In the genomic region with DNA sequence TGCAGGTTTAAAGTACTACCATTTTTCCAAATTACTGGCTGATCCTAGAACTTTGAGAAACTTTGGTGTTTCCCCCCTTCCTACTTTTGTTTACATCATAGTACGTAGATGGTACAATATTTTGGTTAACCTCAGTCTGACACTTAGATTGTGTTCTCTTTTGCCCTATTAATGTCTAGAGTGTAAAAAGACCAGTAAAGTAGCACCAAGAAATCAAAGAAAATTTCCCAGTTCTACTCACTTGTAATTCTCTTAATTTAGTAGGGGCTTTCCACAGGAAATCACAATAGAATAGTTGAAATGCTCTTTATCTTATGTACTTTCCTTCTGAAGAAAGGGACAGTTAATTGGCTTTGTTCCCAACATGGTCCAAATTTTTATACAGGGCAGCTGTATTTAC, we compare ENCODE assay signal across 15 cellular contexts. TPM values are rescaled to one million over a fixed set of nuclear protein-coding genes. Genes with fewer than 3 reads are reported as not detected.
A peak's percentile ranks its signal among the peaks of the same experiment; 100 is the strongest.
DNase-seq lines count a peak whose midpoint lies in the region; ATAC-seq, FAIRE-seq and TF ChIP-seq lines count a peak whose summit lies in the region.
"Had no signal": no experiment of that assay in that cellular context is flagged by ENCODE, and none has a peak within 500 bp of the region (broad histone marks: within the 10 kb centered on the region; RNA-seq: fewer than 3 reads in every experiment).

No MANE protein-coding gene starts in this region.

- no peak overlapping the region for H3K4me3 ChIP-seq in CD8-positive, alpha-beta T cell (ENCODE audit: low read depth, low read length)
- H3K4me3 ChIP-seq in small intestine (ENCODE audit: low read depth in 1 of 2, low read length in 2 of 2) (no peak overlapping the region), HAP-1 (no peak overlapping the region), esophagus squamous epithelium (no peak overlapping the region)
- H3K4me3 ChIP-seq: neural progenitor cell had no signal

- H3K27ac Mint-ChIP-seq in CD8-positive, alpha-beta T cell, result peak overlapping the region; percentile 42
- peak overlapping the region; percentile 58 for H3K27ac Mint-ChIP-seq in activated naive CD8-positive, alpha-beta T cell treated with anti-CD3 and anti-CD28 coated beads, Interleukin-2, amount 10 ng/mL, durations not matched to agents 7 days and 5 days
- H3K27ac Mint-ChIP-seq in mesothelial cell of epicardium, result peak overlapping the region; percentile 76
- H3K27ac Mint-ChIP-seq: neural progenitor cell had no signal

- FAIRE-seq in GM19239 (lab: Jason Lieb, UNC) (peak; percentile 26), small intestine (lab: Jason Lieb, UNC) (no peak)

- H3K4me1 ChIP-seq in CD8-positive, alpha-beta T cell (ENCODE audit: insufficient read depth, low read length), result peaks cover 57% of the 10 kb centered on the region
- H3K4me1 ChIP-seq in small intestine (ENCODE audit: control insufficient read depth in 2 of 2, insufficient read depth in 1 of 2, low read depth in 1 of 2, low read length in 1 of 2), result peaks cover 0 to 4% of the 10 kb centered on the region in 2 donors
- peaks cover 23% of the 10 kb centered on the region for H3K4me1 ChIP-seq in HAP-1
- H3K4me1 ChIP-seq in esophagus squamous epithelium, result peaks cover 0 to 14% (median 13%) of the 10 kb centered on the region in 3 donors

- H3K9me3 ChIP-seq in CD8-positive, alpha-beta T cell (ENCODE audit: low read length), result no peaks in the 10 kb centered on the region
- H3K9me3 ChIP-seq in small intestine (ENCODE audit: control insufficient read depth, low read depth) (no peaks in the 10 kb centered on the region), HAP-1 (no peaks in the 10 kb centered on the region), esophagus squamous epithelium (no peaks in the 10 kb centered on the region)

- H3K27me3 Mint-ChIP-seq in CD8-positive, alpha-beta T cell (ENCODE audit: low read depth), result no peaks in the 10 kb centered on the region
- no peaks in the 10 kb centered on the region for H3K27me3 Mint-ChIP-seq in activated naive CD8-positive, alpha-beta T cell treated with anti-CD3 and anti-CD28 coated beads, Interleukin-2, amount 10 ng/mL, durations not matched to agents 7 days and 5 days
- no peaks in the 10 kb centered on the region for H3K27me3 Mint-ChIP-seq in mesothelial cell of epicardium (ENCODE audit: low read depth)

- H3K27ac ChIP-seq in CD8-positive, alpha-beta T cell (ENCODE audit: low read depth, low read length), result no peak overlapping the region
- H3K27ac ChIP-seq in small intestine (ENCODE audit: low read depth in 1 of 2, low read length in 1 of 2), result no peak overlapping the region
- no peak overlapping the region for H3K27ac ChIP-seq in esophagus squamous epithelium
- H3K27ac ChIP-seq: C4-2B, neural progenitor cell had no signal

- DNase-seq in CD8-positive, alpha-beta T cell, result no peak
- no peak for DNase-seq in GM19239 (ENCODE audit: insufficient read length, low spot score)
- no peak for DNase-seq in activated naive CD8-positive, alpha-beta T cell treated with anti-CD3 and anti-CD28 coated beads, Interleukin-2, amount 10 ng/mL, durations not matched to agents 7 days and 5 days
- DNase-seq in mesothelial cell of epicardium (ENCODE audit: low spot score in 2 of 2, unreplicated experiment in 2 of 2), result no peak
- no peak for DNase-seq in GM03348 (ENCODE audit: low spot score)
- DNase-seq in small intestine, result no peak
- no peak for DNase-seq in HAP-1 (ENCODE audit: low spot score in 2 of 2)
- DNase-seq in esophagus squamous epithelium (lab: John Stamatoyannopoulos, UW), result no peak
- DNase-seq: cerebellar nuclear complex, NCI-H187, NCI-H526 treated with DMSO at 0.1 percent for 48 hours, Right ventricle myocardium superior, substantia nigra had no signal

- H3K36me3 ChIP-seq in CD8-positive, alpha-beta T cell (ENCODE audit: insufficient read depth, low read length), result no peaks in the 10 kb centered on the region
- H3K36me3 ChIP-seq in small intestine (ENCODE audit: control insufficient read depth in 2 of 2, insufficient read depth in 2 of 2, low read length in 2 of 2), result peaks cover 2 to 3% of the 10 kb centered on the region in 2 donors
- no peaks in the 10 kb centered on the region for H3K36me3 ChIP-seq in HAP-1 (replicated peaks)
- H3K36me3 ChIP-seq in esophagus squamous epithelium, result peaks cover 0 to 24% (median 4%) of the 10 kb centered on the region in 3 donors
- H3K36me3 ChIP-seq: neural progenitor cell had no signal

- ATAC-seq in CD8-positive, alpha-beta T cell, result peak; percentile 71
- peak; percentile 9 for ATAC-seq in activated naive CD8-positive, alpha-beta T cell treated with anti-CD3 and anti-CD28 coated beads, Interleukin-2, amount 10 ng/mL, durations not matched to agents 7 days and 5 days (ENCODE audit: low read depth)

- peaks cover 56% of the 10 kb centered on the region for H3K4me1 Mint-ChIP-seq in CD8-positive, alpha-beta T cell (ENCODE audit: low read depth)
- H3K4me1 Mint-ChIP-seq in activated naive CD8-positive, alpha-beta T cell treated with anti-CD3 and anti-CD28 coated beads, Interleukin-2, amount 10 ng/mL, durations not matched to agents 7 days and 5 days, result peaks cover 27% of the 10 kb centered on the region
- H3K4me1 Mint-ChIP-seq in mesothelial cell of epicardium, result peaks cover 19% of the 10 kb centered on the region

- 56 to 82% (median 71%) methylated on average over 1 of the region's 1 CpG for WGBS in small intestine, 3 donors
- WGBS in esophagus squamous epithelium, 2 donors, result 44 to 46% methylated on average over 1 of the region's 1 CpG

- POLR2A ChIA-PET in CD8-positive, alpha-beta T cell (lab: Charles Lee), result no interaction called here
- POLR2A ChIA-PET in activated naive CD8-positive, alpha-beta T cell treated with anti-CD3 and anti-CD28 coated beads, Interleukin-2, amount 10 ng/mL, durations not matched to agents 7 days and 5 days (lab: Charles Lee), result no interaction called here

- H3K9me3 Mint-ChIP-seq in CD8-positive, alpha-beta T cell, result no peaks in the 10 kb centered on the region
- no peaks in the 10 kb centered on the region for H3K9me3 Mint-ChIP-seq in activated naive CD8-positive, alpha-beta T cell treated with anti-CD3 and anti-CD28 coated beads, Interleukin-2, amount 10 ng/mL, durations not matched to agents 7 days and 5 days
- no peaks in the 10 kb centered on the region for H3K9me3 Mint-ChIP-seq in mesothelial cell of epicardium
- H3K9me3 Mint-ChIP-seq: neural progenitor cell had no signal

- no peaks in the 10 kb centered on the region for H3K27me3 ChIP-seq in CD8-positive, alpha-beta T cell (ENCODE audit: insufficient read depth, low read length)
- H3K27me3 ChIP-seq in small intestine (ENCODE audit: control insufficient read depth in 2 of 2, insufficient read depth in 2 of 2, low read length in 2 of 2), result no peaks in the 10 kb centered on the region
- no peaks in the 10 kb centered on the region for H3K27me3 ChIP-seq in HAP-1 (ENCODE audit: low read depth)
- no peaks in the 10 kb centered on the region for H3K27me3 ChIP-seq in esophagus squamous epithelium
- H3K27me3 ChIP-seq: neural progenitor cell had no signal

- TF ChIP-seq CTCF in CD8-positive, alpha-beta T cell (IDR thresholded peaks at IDR 0.05), result no peak
- no peak for TF ChIP-seq CTCF in mesothelial cell of epicardium (IDR thresholded peaks at IDR 0.05; ENCODE audit: unreplicated experiment)
- no peak for TF ChIP-seq CTCF in esophagus squamous epithelium (IDR thresholded peaks at IDR 0.05)

- intact Hi-C loops in CD8-positive, alpha-beta T cell (cut with DNase I, micrococcal nuclease), result loop anchor here in 1 of 2 experiments (1.0 to 5.0 kb wide), 2 partner anchors 8 to 100 kb away; no protein-coding TSS in a partner anchor
- intact Hi-C loops in esophagus squamous epithelium (cut with DNase I), result no loop called here

- H3K36me3 Mint-ChIP-seq in CD8-positive, alpha-beta T cell, result peaks cover 44% of the 10 kb centered on the region
- H3K36me3 Mint-ChIP-seq in activated naive CD8-positive, alpha-beta T cell treated with anti-CD3 and anti-CD28 coated beads, Interleukin-2, amount 10 ng/mL, durations not matched to agents 7 days and 5 days, result peaks cover 44% of the 10 kb centered on the region
- peaks cover 2% of the 10 kb centered on the region for H3K36me3 Mint-ChIP-seq in mesothelial cell of epicardium
- H3K36me3 Mint-ChIP-seq: neural progenitor cell had no signal

- no peak overlapping the region for H3K4me3 Mint-ChIP-seq in CD8-positive, alpha-beta T cell
- H3K4me3 Mint-ChIP-seq in activated naive CD8-positive, alpha-beta T cell treated with anti-CD3 and anti-CD28 coated beads, Interleukin-2, amount 10 ng/mL, durations not matched to agents 7 days and 5 days, result peak overlapping the region; percentile 35
- H3K4me3 Mint-ChIP-seq in mesothelial cell of epicardium, result no peak overlapping the region
- H3K4me3 Mint-ChIP-seq: neural progenitor cell had no signal

- in situ Hi-C loops in HAP-1 (cut with MboI; ENCODE audit: low sequenced_read_pairs), result no loop called here

- no peak for TF ChIP-seq POLR2A in esophagus squamous epithelium (IDR thresholded peaks at IDR 0.05)

- CTCF ChIA-PET in CD8-positive, alpha-beta T cell (lab: Charles Lee), result no interaction called here

RNA-seq across cellular contexts. Expression of gene NFKB1, which starts 51.6 kb away (rescaled TPM):
- 100 to 1,000 TPM; 278 to 289 TPM for total RNA-seq in CD8-positive, alpha-beta T cell
- 100 to 1,000 TPM; 129 to 130 TPM for total RNA-seq in activated naive CD8-positive, alpha-beta T cell treated with anti-CD3 and anti-CD28 coated beads, Interleukin-2, amount 10 ng/mL, durations not matched to agents 7 days and 5 days
- total RNA-seq in mesothelial cell of epicardium, result 25.7 to 30.9 TPM (median 26.7 TPM) in 3 replicates
- polyA plus RNA-seq in small intestine, result 10 to 100 TPM; 12.7 to 19.0 (median 16.8) TPM
- 10 to 100 TPM; 33.5 to 47.5 (median 41.4) TPM for total RNA-seq in esophagus squamous epithelium
